ENCODE assay signal across 8 cellular contexts in the genomic region with DNA sequence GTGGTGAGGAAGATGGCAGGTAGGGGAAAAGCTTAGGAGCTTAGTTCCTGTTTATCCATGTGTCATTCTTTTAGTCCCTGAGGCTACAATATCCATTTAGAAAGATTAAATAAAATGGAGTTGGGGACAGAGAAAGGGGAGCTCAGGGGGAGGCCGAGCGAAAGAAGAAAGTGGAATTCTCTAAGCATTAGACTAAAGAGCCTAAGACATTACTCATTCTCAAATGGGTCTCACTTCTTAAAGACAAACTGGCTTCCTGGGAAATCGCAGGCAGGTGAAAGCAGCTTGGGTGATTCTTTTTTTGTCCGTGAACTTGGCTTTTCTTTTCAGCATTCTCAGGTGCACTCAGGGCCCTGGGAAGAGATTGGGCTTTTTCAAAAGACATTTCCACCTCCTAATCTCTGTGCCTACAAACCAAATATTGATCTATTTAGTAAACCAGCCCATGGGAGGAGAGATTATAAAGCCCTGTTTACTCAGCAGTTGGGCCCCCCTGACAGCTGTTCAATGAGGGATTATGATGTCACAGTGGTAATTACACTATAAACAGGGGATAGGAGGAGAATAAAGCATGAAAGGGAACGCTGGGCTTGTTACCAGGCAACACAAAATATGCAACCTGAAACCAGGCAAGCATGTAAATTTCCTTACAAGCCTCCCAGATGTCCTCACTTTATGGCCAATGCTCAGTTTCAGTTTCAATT.
A peak's percentile ranks its signal among the peaks of the same experiment; 100 is the strongest.
DNase-seq lines count a peak whose midpoint lies in the region; ATAC-seq and TF ChIP-seq lines count a peak whose summit lies in the region.

No MANE protein-coding gene starts in this region.

- intact Hi-C loops in CD8-positive, alpha-beta T cell (cut with DNase I, micrococcal nuclease): no loop called here

- H3K27me3 ChIP-seq in CD8-positive, alpha-beta T cell (ENCODE audit: insufficient read depth, low read length): no peaks in the 10 kb centered on the region

- CTCF ChIA-PET in CD8-positive, alpha-beta T cell (lab: Charles Lee): no interaction called here

- POLR2A ChIA-PET in CD8-positive, alpha-beta T cell (lab: Charles Lee): no interaction called here

- DNase-seq in NCI-H226: peak; percentile 46
- DNase-seq in dedifferentiated amniotic fluid mesenchymal stem cell (ENCODE audit: extremely low spot score): peak; percentile 94
- DNase-seq in midbrain (lab: John Stamatoyannopoulos, UW): peak; percentile 20
- DNase-seq in NK-92 (lab: John Stamatoyannopoulos, UW; ENCODE audit: unreplicated experiment): no peak
- no peak for DNase-seq in CD8-positive, alpha-beta T cell
- DNase-seq in stimulated activated naive CD8-positive, alpha-beta T cell treated with anti-CD3 and anti-CD28 coated beads, Interleukin-15, amount 100 ng/mL, for 72 hours: no peak

- no peak overlapping the region for H3K4me3 Mint-ChIP-seq in CD8-positive, alpha-beta T cell
- no peak overlapping the region for H3K4me3 Mint-ChIP-seq in stimulated activated naive CD8-positive, alpha-beta T cell treated with anti-CD3 and anti-CD28 coated beads, Interleukin-15, amount 100 ng/mL, for 72 hours

- H3K4me1 Mint-ChIP-seq in CD8-positive, alpha-beta T cell (ENCODE audit: low read depth): no peaks in the 10 kb centered on the region
- no peaks in the 10 kb centered on the region for H3K4me1 Mint-ChIP-seq in stimulated activated naive CD8-positive, alpha-beta T cell treated with anti-CD3 and anti-CD28 coated beads, Interleukin-15, amount 100 ng/mL, for 72 hours

- peaks cover 5% of the 10 kb centered on the region for H3K9me3 ChIP-seq in CD8-positive, alpha-beta T cell (ENCODE audit: low read length)

- peak; percentile 40 for ATAC-seq in GM21528 (IDR thresholded peaks at IDR 0.05; ENCODE audit: low FRiP score, unreplicated experiment)
- no peak for ATAC-seq in CD8-positive, alpha-beta T cell
- no peak for ATAC-seq in stimulated activated naive CD8-positive, alpha-beta T cell treated with anti-CD3 and anti-CD28 coated beads, Interleukin-15, amount 100 ng/mL, for 72 hours

- no peaks in the 10 kb centered on the region for H3K4me1 ChIP-seq in CD8-positive, alpha-beta T cell (ENCODE audit: insufficient read depth, low read length)

- H3K36me3 ChIP-seq in CD8-positive, alpha-beta T cell (ENCODE audit: insufficient read depth, low read length): no peaks in the 10 kb centered on the region

- peaks cover 3% of the 10 kb centered on the region for H3K9me3 Mint-ChIP-seq in CD8-positive, alpha-beta T cell
- peaks cover 7 to 23% of the 10 kb centered on the region in 2 donors for H3K9me3 Mint-ChIP-seq in stimulated activated naive CD8-positive, alpha-beta T cell treated with anti-CD3 and anti-CD28 coated beads, Interleukin-15, amount 100 ng/mL, for 72 hours

- H3K36me3 Mint-ChIP-seq in CD8-positive, alpha-beta T cell: no peaks in the 10 kb centered on the region

- H3K27me3 Mint-ChIP-seq in CD8-positive, alpha-beta T cell (ENCODE audit: low read depth): peaks cover 2% of the 10 kb centered on the region
- no peaks in the 10 kb centered on the region for H3K27me3 Mint-ChIP-seq in stimulated activated naive CD8-positive, alpha-beta T cell treated with anti-CD3 and anti-CD28 coated beads, Interleukin-15, amount 100 ng/mL, for 72 hours

- no peak for TF ChIP-seq CTCF in 22Rv1 (IDR thresholded peaks at IDR 0.05)
- TF ChIP-seq CTCF in CD8-positive, alpha-beta T cell (IDR thresholded peaks at IDR 0.05): no peak

- H3K27ac ChIP-seq in 22Rv1: peak overlapping the region; percentile 94
- no peak overlapping the region for H3K27ac ChIP-seq in CD8-positive, alpha-beta T cell (ENCODE audit: low read depth, low read length)

- no peak overlapping the region for H3K27ac Mint-ChIP-seq in CD8-positive, alpha-beta T cell
- H3K27ac Mint-ChIP-seq in stimulated activated naive CD8-positive, alpha-beta T cell treated with anti-CD3 and anti-CD28 coated beads, Interleukin-15, amount 100 ng/mL, for 72 hours: no peak overlapping the region

- no peak overlapping the region for H3K4me3 ChIP-seq in CD8-positive, alpha-beta T cell (ENCODE audit: low read depth, low read length)

Comparison
In these comparisons a context has a peak if more than half of its experiments do, and no peak if none do; other contexts are left out.
1. DNase-seq: peak in NCI-H226 (single experiment), dedifferentiated amniotic fluid mesenchymal stem cell (single experiment) and midbrain (single experiment); none in NK-92 (single experiment), CD8-positive, alpha-beta T cell (0 of 7) and stimulated activated naive CD8-positive, alpha-beta T cell treated with anti-CD3 and anti-CD28 coated beads, Interleukin-15, amount 100 ng/mL, for 72 hours (0 of 2).